18 cellular contexts compared by ENCODE assay signal in genomic region chr15:74443100-74443909, GRCh38. TPM values are rescaled to one million over a fixed set of nuclear protein-coding genes. Genes with fewer than 3 reads are reported as not detected.
DNase-seq lines count a peak whose midpoint lies in the region; ATAC-seq, FAIRE-seq and TF ChIP-seq lines count a peak whose summit lies in the region.
"Had no signal": no experiment of that assay in that cellular context is flagged by ENCODE, and none has a peak within 500 bp of the region (broad histone marks: within the 10 kb centered on the region; RNA-seq: fewer than 3 reads in every experiment).

No MANE protein-coding gene starts in this region.

- POLR2A ChIA-PET in activated CD4-positive, alpha-beta T cell treated with anti-CD3 and anti-CD28 coated beads for 36 hours (lab: Charles Lee) = no interaction called here

- no peak for TF ChIP-seq RAD21 in liver (IDR thresholded peaks at IDR 0.05)

- intact Hi-C loops in activated CD4-positive, alpha-beta T cell treated with anti-CD3 and anti-CD28 coated beads for 36 hours (cut with DNase I, micrococcal nuclease) = no loop called here

- H3K4me3 ChIP-seq in bronchial epithelial cell (ENCODE audit: low read depth, low read length) (no peak overlapping the region), liver (ENCODE audit: low read depth in 1 of 3, low read length in 3 of 3) (no peak overlapping the region), suprapubic skin (no peak overlapping the region)

- peak overlapping the region; percentile 15 for H3K27ac Mint-ChIP-seq in activated CD4-positive, alpha-beta T cell treated with anti-CD3 and anti-CD28 coated beads for 36 hours
- H3K27ac Mint-ChIP-seq: stimulated activated naive CD8-positive, alpha-beta T cell treated with anti-CD3 and anti-CD28 coated beads, Interleukin-15, Interleukin-2, amounts not matched to agents 100 ng/mL and 50 ng/mL, for 24 hours had no signal

- 59% methylated on average over 14 of the region's 14 CpGs for WGBS in liver
- WGBS in suprapubic skin = 77% methylated on average over 14 of the region's 14 CpGs

- H3K36me3 Mint-ChIP-seq in activated CD4-positive, alpha-beta T cell treated with anti-CD3 and anti-CD28 coated beads for 36 hours (ENCODE audit: low read depth) = peaks cover 16% of the 10 kb centered on the region

- peaks cover 5% of the 10 kb centered on the region for H3K36me3 ChIP-seq in bronchial epithelial cell (ENCODE audit: control insufficient read depth, insufficient read depth, low read length)
- H3K36me3 ChIP-seq in liver (ENCODE audit: control insufficient read depth in 4 of 4, insufficient read depth in 3 of 4, low read depth in 1 of 4, low read length in 3 of 4) = peaks cover 3 to 9% (median 6%) of the 10 kb centered on the region in 4 donors
- H3K36me3 ChIP-seq in suprapubic skin = peaks cover 36% of the 10 kb centered on the region

- CTCF ChIA-PET in activated CD4-positive, alpha-beta T cell treated with anti-CD3 and anti-CD28 coated beads for 36 hours (lab: Charles Lee) = interaction anchor here (0.8 to 11.3 kb wide), 6 partner anchors 10 to 471 kb away, joined by 3 to 176 read pairs (median 8); no protein-coding TSS in a partner anchor

- FAIRE-seq in bronchial epithelial cell (lab: Jason Lieb, UNC) = peak; percentile 32
- FAIRE-seq: A204.1, endometrium had no signal

- no peak for TF ChIP-seq CTCF in bronchial epithelial cell (IDR thresholded peaks at IDR 0.05; ENCODE audit: insufficient read depth, low read length, severe bottlenecking)
- TF ChIP-seq CTCF in liver (IDR thresholded peaks at IDR 0.05; ENCODE audit: low read depth, low read length, missing input control) = no peak
- TF ChIP-seq CTCF in suprapubic skin (IDR thresholded peaks at IDR 0.05) = no peak

- H3K4me3 Mint-ChIP-seq in activated CD4-positive, alpha-beta T cell treated with anti-CD3 and anti-CD28 coated beads for 36 hours = no peak overlapping the region
- H3K4me3 Mint-ChIP-seq: stimulated activated naive CD8-positive, alpha-beta T cell treated with anti-CD3 and anti-CD28 coated beads, Interleukin-15, Interleukin-2, amounts not matched to agents 100 ng/mL and 50 ng/mL, for 24 hours; T-cell had no signal

- H3K9me3 ChIP-seq in liver (ENCODE audit: control insufficient read depth in 4 of 4, low read length in 3 of 4) (no peaks in the 10 kb centered on the region), suprapubic skin (no peaks in the 10 kb centered on the region)

- ATAC-seq in activated CD4-positive, alpha-beta T cell treated with anti-CD3 and anti-CD28 coated beads for 36 hours = no peak
- no peak for ATAC-seq in GM21825 (IDR thresholded peaks at IDR 0.05; ENCODE audit: unreplicated experiment)
- no peak for ATAC-seq in HG03039 (IDR thresholded peaks at IDR 0.05; ENCODE audit: unreplicated experiment)
- ATAC-seq: T-cell had no signal

- peaks cover 29 to 51% (median 46%) of the 10 kb centered on the region in 4 donors for H3K4me1 ChIP-seq in liver (ENCODE audit: control insufficient read depth in 4 of 4, insufficient read depth in 4 of 4, low read length in 3 of 4)
- H3K4me1 ChIP-seq in suprapubic skin = no peaks in the 10 kb centered on the region

- TF ChIP-seq EP300 in suprapubic skin (IDR thresholded peaks at IDR 0.05) = no peak

- H3K27me3 ChIP-seq in bronchial epithelial cell (ENCODE audit: control insufficient read depth, insufficient read depth, low read length) (no peaks in the 10 kb centered on the region), liver (ENCODE audit: control insufficient read depth in 4 of 4, insufficient read depth in 4 of 4, low read length in 3 of 4) (no peaks in the 10 kb centered on the region), suprapubic skin (no peaks in the 10 kb centered on the region)

- H3K9ac ChIP-seq in liver (ENCODE audit: low read depth in 1 of 2, low read length in 2 of 2) = no peak overlapping the region
- H3K9ac ChIP-seq: KMS-11 had no signal

- no peak overlapping the region for H3K27ac ChIP-seq in liver (ENCODE audit: low read depth in 1 of 2, low read length in 2 of 2)
- H3K27ac ChIP-seq in suprapubic skin = no peak overlapping the region
- H3K27ac ChIP-seq in caudate nucleus (ENCODE audit: low read depth, low read length) = no peak overlapping the region
- H3K27ac ChIP-seq: KMS-11 had no signal

- peaks cover 6% of the 10 kb centered on the region for H3K4me1 Mint-ChIP-seq in activated CD4-positive, alpha-beta T cell treated with anti-CD3 and anti-CD28 coated beads for 36 hours

- DNase-seq in activated CD4-positive, alpha-beta T cell treated with anti-CD3 and anti-CD28 coated beads for 36 hours = no peak
- no peak for DNase-seq in activated CD4-positive, alpha-beta T cell treated with anti-CD3 and anti-CD28 coated beads, Interleukin-2, amount 50 U/mL, for 1 hour
- no peak for DNase-seq in bronchial epithelial cell (ENCODE audit: low read depth)
- DNase-seq in suprapubic skin (ENCODE audit: low spot score in 2 of 2) = peak; percentile 34 to 40
- DNase-seq in caudate nucleus (lab: John Stamatoyannopoulos, UW) = no peak
- DNase-seq: activated CD4-positive, alpha-beta T cell treated with anti-CD3 and anti-CD28 coated beads for 48 hours; glutamatergic neuron; GOT3; NCI-H1436 treated with DMSO at 0.1 percent for 48 hours; NCI-H510A treated with DMSO at 0.1 percent for 48 hours; T-cell had no signal

- TF ChIP-seq POLR2A in suprapubic skin (IDR thresholded peaks at IDR 0.05) = no peak

- H3K9me3 Mint-ChIP-seq in activated CD4-positive, alpha-beta T cell treated with anti-CD3 and anti-CD28 coated beads for 36 hours (ENCODE audit: low read depth) = no peaks in the 10 kb centered on the region
- H3K9me3 Mint-ChIP-seq: stimulated activated naive CD8-positive, alpha-beta T cell treated with anti-CD3 and anti-CD28 coated beads, Interleukin-15, Interleukin-2, amounts not matched to agents 100 ng/mL and 50 ng/mL, for 24 hours; T-cell had no signal

- H3K27me3 Mint-ChIP-seq in activated CD4-positive, alpha-beta T cell treated with anti-CD3 and anti-CD28 coated beads for 36 hours = no peaks in the 10 kb centered on the region
- H3K27me3 Mint-ChIP-seq: stimulated activated naive CD8-positive, alpha-beta T cell treated with anti-CD3 and anti-CD28 coated beads, Interleukin-15, Interleukin-2, amounts not matched to agents 100 ng/mL and 50 ng/mL, for 24 hours; T-cell had no signal

TF ChIP-seq in liver, 16 proteins besides CTCF, POLR2A, EP300 and RAD21:
- peak in 1 of 2 donors; percentile 15 for TF ChIP-seq HNF4A (conservative IDR thresholded peaks at IDR 0.05)
- peak; percentile 13 to 55 for TF ChIP-seq RXRA (IDR thresholded peaks at IDR 0.05)
- TF ChIP-seq YY1 (IDR thresholded peaks at IDR 0.05) = no peak

RNA-seq across cellular contexts. Expression of gene SEMA7A, which starts 9.5 kb away (rescaled TPM):
- total RNA-seq in activated CD4-positive, alpha-beta T cell treated with anti-CD3 and anti-CD28 coated beads for 36 hours = 10 to 100 TPM; 57.3 to 57.7 TPM
- 4.0 and 5.3 TPM in 2 replicates for total RNA-seq in bronchial epithelial cell
- 10 to 100 TPM in 1 of 2 donors, 1 to 10 TPM in 1; 1.4 to 18.1 TPM for total RNA-seq in liver
- 1 to 10 TPM in 1 of 2 donors, under 1 TPM in 1; 0.14 to 1.4 TPM for polyA plus RNA-seq in liver
- total RNA-seq in suprapubic skin = 10 to 100 TPM; 10.1 to 31.4 (median 18.0) TPM

RNA-seq across cellular contexts. Expression of gene UBL7, which starts 17.7 kb away (rescaled TPM):
- total RNA-seq in activated CD4-positive, alpha-beta T cell treated with anti-CD3 and anti-CD28 coated beads for 36 hours = 10 to 100 TPM; 47.5 to 48.6 TPM
- total RNA-seq in bronchial epithelial cell = 21.6 and 22.1 TPM in 2 replicates
- 10 to 100 TPM; 12.7 to 17.6 TPM for total RNA-seq in liver
- polyA plus RNA-seq in liver = 10 to 100 TPM; 18.9 to 19.5 TPM
- total RNA-seq in suprapubic skin = 10 to 100 TPM; 32.2 to 74.2 (median 62.8) TPM

Comparison
In these comparisons a context has a peak if more than half of its experiments do, and no peak if none do; other contexts are left out.
1. DNase-seq: peak in suprapubic skin (2 of 2); none in activated CD4-positive, alpha-beta T cell treated with anti-CD3 and anti-CD28 coated beads for 36 hours (single experiment), activated CD4-positive, alpha-beta T cell treated with anti-CD3 and anti-CD28 coated beads, Interleukin-2, amount 50 U/mL, for 1 hour (single experiment), bronchial epithelial cell (single experiment) and caudate nucleus (0 of 61).